24 cellular contexts compared by ENCODE assay signal in genomic region chr20:61755971-61756421, GRCh38.
A peak's percentile ranks its signal among the peaks of the same experiment; 100 is the strongest.
DNase-seq lines count a peak whose midpoint lies in the region; FAIRE-seq and TF ChIP-seq lines count a peak whose summit lies in the region.
"Had no signal": no experiment of that assay in that cellular context is flagged by ENCODE, and none has a peak within 500 bp of the region (broad histone marks: within the 10 kb centered on the region; RNA-seq: fewer than 3 reads in every experiment).

No MANE protein-coding gene starts in this region.

- peaks cover 0 to 12% (median 0%) of the 10 kb centered on the region in 11 experiments; a peak in 2 of 22 replicates for H3K36me3 ChIP-seq in BLaER1 treated with 17β-estradiol and CSF1 and Interleukin-3, amounts not matched to agents 10 nM and 100 nM
- no peaks in the 10 kb centered on the region for H3K36me3 ChIP-seq in HEK293 (ENCODE audit: control insufficient read depth in 2 of 2, insufficient read depth in 1 of 2, low read length in 2 of 2)
- H3K36me3 ChIP-seq: BE2C had no signal

- no peak overlapping the region for H3K4me3 ChIP-seq in BLaER1 treated with 17β-estradiol and CSF1 and Interleukin-3, amounts not matched to agents 10 nM and 100 nM
- H3K4me3 ChIP-seq in HEK293 (ENCODE audit: low read depth, low read length), result no peak overlapping the region
- H3K4me3 ChIP-seq: A549 had no signal

- intact Hi-C loops in posterior vena cava (cut with DNase I), result no loop called here

- no peaks in the 10 kb centered on the region for H3K27me3 ChIP-seq in BLaER1 treated with 17β-estradiol and CSF1 and Interleukin-3, amounts not matched to agents 10 nM and 100 nM

- no peak for FAIRE-seq in HTR-8/SVneo (lab: Jason Lieb, UNC)
- FAIRE-seq: A549 had no signal

- peak overlapping the region in 8 of 11 experiments; percentile 82 to 94 (median 90); a peak in 7 of 22 replicates for H3K4me2 ChIP-seq in BLaER1 treated with 17β-estradiol and CSF1 and Interleukin-3, amounts not matched to agents 10 nM and 100 nM
- H3K4me2 ChIP-seq: A549, SK-N-SH had no signal

- H3K27ac ChIP-seq in BLaER1 treated with 17β-estradiol and CSF1 and Interleukin-3, amounts not matched to agents 10 nM and 100 nM, result no peak overlapping the region
- no peak overlapping the region for H3K27ac ChIP-seq in HEK293 (ENCODE audit: extremely low read depth, low read depth, low read length)
- H3K27ac ChIP-seq: A549 had no signal

- CTCF ChIA-PET in HEK293 (lab: Yijun Ruan, JAX), result no interaction called here

- POLR2A ChIA-PET in HEK293 (lab: Yijun Ruan, JAX), result no interaction called here

- H3K4me3 Mint-ChIP-seq in glutamatergic neuron (ENCODE audit: unreplicated experiment), result no peak overlapping the region
- no peak overlapping the region for H3K4me3 Mint-ChIP-seq in nephron progenitor cell
- H3K4me3 Mint-ChIP-seq: CD4-positive, alpha-beta memory T cell; T-cell had no signal

- H3K9ac ChIP-seq in BLaER1 treated with 17β-estradiol and CSF1 and Interleukin-3, amounts not matched to agents 10 nM and 100 nM, result no peak overlapping the region
- H3K9ac ChIP-seq: SK-N-SH had no signal

- H3K36me3 Mint-ChIP-seq in glutamatergic neuron (ENCODE audit: unreplicated experiment) (peaks cover 4% of the 10 kb centered on the region), nephron progenitor cell (ENCODE audit: low read depth) (no peaks in the 10 kb centered on the region)
- H3K36me3 Mint-ChIP-seq: CD4-positive, alpha-beta memory T cell; T-cell had no signal

- no peak for TF ChIP-seq CTCF in HEK293 (tag by site-specific recombination; IDR thresholded peaks at IDR 0.05)
- no peak for TF ChIP-seq CTCF in glutamatergic neuron (IDR thresholded peaks at IDR 0.05; ENCODE audit: partially characterized antibody, unreplicated experiment)
- TF ChIP-seq CTCF in nephron progenitor cell (IDR thresholded peaks at IDR 0.05), result no peak

- H3K4me1 Mint-ChIP-seq in glutamatergic neuron (ENCODE audit: low read depth, unreplicated experiment) (peaks cover 5% of the 10 kb centered on the region), nephron progenitor cell (peaks cover 34% of the 10 kb centered on the region)
- H3K4me1 Mint-ChIP-seq: CD4-positive, alpha-beta memory T cell; T-cell had no signal

- H3K4me1 ChIP-seq in BLaER1 treated with 17β-estradiol and CSF1 and Interleukin-3, amounts not matched to agents 10 nM and 100 nM, result peaks cover 45 to 70% (median 54%) of the 10 kb centered on the region in 10 experiments
- H3K4me1 ChIP-seq in HEK293 (ENCODE audit: control insufficient read depth, insufficient read depth, low read length), result no peaks in the 10 kb centered on the region
- H3K4me1 ChIP-seq: A549, BE2C, Caco-2 had no signal

- DNase-seq in glutamatergic neuron, result peak; percentile 15
- peak; percentile 65 for DNase-seq in posterior vena cava (ENCODE audit: low spot score)
- DNase-seq in HTR-8/SVneo (ENCODE audit: insufficient read length, low spot score), result no peak
- DNase-seq in nephron progenitor cell, result no peak
- no peak for DNase-seq in activated CD4-positive, alpha-beta T cell treated with anti-CD3 and anti-CD28 coated beads for 1 hour
- DNase-seq: BE2C; CD4-positive, alpha-beta memory T cell; DMS 273 treated with DMSO at 0.1 percent for 48 hours; DMS79 treated with DMSO at 0.1 percent for 48 hours; Karpas-422; MV-4-11; NCI-H1105 treated with DMSO at 0.1 percent for 48 hours; NCI-H2029 treated with DMSO at 0.1 percent for 48 hours; NCI-H2171; NCI-H345; NCI-H524; PC-3; SIG-M5; SK-N-SH; T-cell had no signal

- peaks cover 0 to 34% (median 11%) of the 10 kb centered on the region in 11 experiments; a peak in 12 of 22 replicates for H4K20me1 ChIP-seq in BLaER1 treated with 17β-estradiol and CSF1 and Interleukin-3, amounts not matched to agents 10 nM and 100 nM

- H3K27ac Mint-ChIP-seq in glutamatergic neuron (ENCODE audit: unreplicated experiment), result no peak overlapping the region
- no peak overlapping the region for H3K27ac Mint-ChIP-seq in nephron progenitor cell
- H3K27ac Mint-ChIP-seq: CD4-positive, alpha-beta memory T cell; T-cell had no signal

- peaks cover 7 to 12% (median 9%) of the 10 kb centered on the region in 11 experiments; a peak in 21 of 22 replicates for H3K9me3 ChIP-seq in BLaER1 treated with 17β-estradiol and CSF1 and Interleukin-3, amounts not matched to agents 10 nM and 100 nM (replicated peaks in 1 of 11)
- no peaks in the 10 kb centered on the region for H3K9me3 ChIP-seq in HEK293 (ENCODE audit: control insufficient read depth, insufficient read depth, low read depth, low read length)
- H3K9me3 ChIP-seq: A549, BE2C, SK-N-SH had no signal

- no peaks in the 10 kb centered on the region for H3K9me3 Mint-ChIP-seq in glutamatergic neuron (ENCODE audit: unreplicated experiment)
- peaks cover 8% of the 10 kb centered on the region for H3K9me3 Mint-ChIP-seq in nephron progenitor cell

- H3K27me3 Mint-ChIP-seq in glutamatergic neuron (ENCODE audit: unreplicated experiment) (peaks cover 2% of the 10 kb centered on the region), nephron progenitor cell (ENCODE audit: low read depth, poor library complexity) (peaks cover 6% of the 10 kb centered on the region)
- H3K27me3 Mint-ChIP-seq: T-cell had no signal

TF ChIP-seq in HEK293, 187 proteins besides CTCF, POLR2A, EP300 and RAD21:
- TF ChIP-seq ZNF488 (tag by site-specific recombination; IDR thresholded peaks at IDR 0.05), result no peak
- TF ChIP-seq KLF9 (tag by site-specific recombination; IDR thresholded peaks at IDR 0.05; ENCODE audit: low read depth), result no peak
- TF ChIP-seq ZNF121 (tag by site-specific recombination; IDR thresholded peaks at IDR 0.05), result no peak
- no peak for TF ChIP-seq ZNF76 (tag by site-specific recombination; IDR thresholded peaks at IDR 0.05; ENCODE audit: borderline replicate concordance, low read depth)
- peak; percentile 56; the same call in 1 of the 2 replicates for TF ChIP-seq ZNF692 (tag by site-specific recombination; IDR thresholded peaks at IDR 0.05)
- peak; percentile 67; the same call in 1 of the 2 replicates for TF ChIP-seq ZFP69B (tag by site-specific recombination; IDR thresholded peaks at IDR 0.05)
TF ChIP-seq in HEK293: peak in this region for 2.

Comparison
In these comparisons a context has a peak if more than half of its experiments do, and no peak if none do; other contexts are left out.
1. DNase-seq: peak in glutamatergic neuron (single experiment) and posterior vena cava (single experiment); none in HTR-8/SVneo (single experiment), nephron progenitor cell (single experiment) and activated CD4-positive, alpha-beta T cell treated with anti-CD3 and anti-CD28 coated beads for 1 hour (single experiment).